1 cellular context compared by ENCODE assay signal in the genomic region with DNA sequence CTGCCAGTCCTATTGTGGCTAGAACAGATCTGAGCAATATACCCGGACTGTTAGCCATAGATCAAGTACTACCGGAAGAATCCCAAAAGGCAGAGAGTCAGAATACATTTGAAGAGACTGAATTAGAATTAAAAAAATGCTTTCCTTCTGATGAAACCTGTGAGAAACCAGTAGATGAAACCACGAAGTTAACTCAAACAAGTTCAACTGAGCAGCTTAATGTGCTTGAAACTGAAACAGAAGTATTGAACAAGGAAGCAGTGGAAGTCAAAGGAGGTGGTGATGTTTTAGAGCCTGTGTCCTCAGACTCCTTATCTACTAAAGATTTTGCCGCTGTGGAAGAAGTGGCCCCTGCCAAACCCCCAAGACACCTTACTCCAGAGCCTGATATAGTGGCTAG.
TF ChIP-seq lines count a peak whose summit lies in the region.

No MANE protein-coding gene starts in this region.

TF ChIP-seq in HepG2, 621 proteins besides CTCF, POLR2A, EP300 and RAD21 (continued from another document):
- TF ChIP-seq, protein P1, sequence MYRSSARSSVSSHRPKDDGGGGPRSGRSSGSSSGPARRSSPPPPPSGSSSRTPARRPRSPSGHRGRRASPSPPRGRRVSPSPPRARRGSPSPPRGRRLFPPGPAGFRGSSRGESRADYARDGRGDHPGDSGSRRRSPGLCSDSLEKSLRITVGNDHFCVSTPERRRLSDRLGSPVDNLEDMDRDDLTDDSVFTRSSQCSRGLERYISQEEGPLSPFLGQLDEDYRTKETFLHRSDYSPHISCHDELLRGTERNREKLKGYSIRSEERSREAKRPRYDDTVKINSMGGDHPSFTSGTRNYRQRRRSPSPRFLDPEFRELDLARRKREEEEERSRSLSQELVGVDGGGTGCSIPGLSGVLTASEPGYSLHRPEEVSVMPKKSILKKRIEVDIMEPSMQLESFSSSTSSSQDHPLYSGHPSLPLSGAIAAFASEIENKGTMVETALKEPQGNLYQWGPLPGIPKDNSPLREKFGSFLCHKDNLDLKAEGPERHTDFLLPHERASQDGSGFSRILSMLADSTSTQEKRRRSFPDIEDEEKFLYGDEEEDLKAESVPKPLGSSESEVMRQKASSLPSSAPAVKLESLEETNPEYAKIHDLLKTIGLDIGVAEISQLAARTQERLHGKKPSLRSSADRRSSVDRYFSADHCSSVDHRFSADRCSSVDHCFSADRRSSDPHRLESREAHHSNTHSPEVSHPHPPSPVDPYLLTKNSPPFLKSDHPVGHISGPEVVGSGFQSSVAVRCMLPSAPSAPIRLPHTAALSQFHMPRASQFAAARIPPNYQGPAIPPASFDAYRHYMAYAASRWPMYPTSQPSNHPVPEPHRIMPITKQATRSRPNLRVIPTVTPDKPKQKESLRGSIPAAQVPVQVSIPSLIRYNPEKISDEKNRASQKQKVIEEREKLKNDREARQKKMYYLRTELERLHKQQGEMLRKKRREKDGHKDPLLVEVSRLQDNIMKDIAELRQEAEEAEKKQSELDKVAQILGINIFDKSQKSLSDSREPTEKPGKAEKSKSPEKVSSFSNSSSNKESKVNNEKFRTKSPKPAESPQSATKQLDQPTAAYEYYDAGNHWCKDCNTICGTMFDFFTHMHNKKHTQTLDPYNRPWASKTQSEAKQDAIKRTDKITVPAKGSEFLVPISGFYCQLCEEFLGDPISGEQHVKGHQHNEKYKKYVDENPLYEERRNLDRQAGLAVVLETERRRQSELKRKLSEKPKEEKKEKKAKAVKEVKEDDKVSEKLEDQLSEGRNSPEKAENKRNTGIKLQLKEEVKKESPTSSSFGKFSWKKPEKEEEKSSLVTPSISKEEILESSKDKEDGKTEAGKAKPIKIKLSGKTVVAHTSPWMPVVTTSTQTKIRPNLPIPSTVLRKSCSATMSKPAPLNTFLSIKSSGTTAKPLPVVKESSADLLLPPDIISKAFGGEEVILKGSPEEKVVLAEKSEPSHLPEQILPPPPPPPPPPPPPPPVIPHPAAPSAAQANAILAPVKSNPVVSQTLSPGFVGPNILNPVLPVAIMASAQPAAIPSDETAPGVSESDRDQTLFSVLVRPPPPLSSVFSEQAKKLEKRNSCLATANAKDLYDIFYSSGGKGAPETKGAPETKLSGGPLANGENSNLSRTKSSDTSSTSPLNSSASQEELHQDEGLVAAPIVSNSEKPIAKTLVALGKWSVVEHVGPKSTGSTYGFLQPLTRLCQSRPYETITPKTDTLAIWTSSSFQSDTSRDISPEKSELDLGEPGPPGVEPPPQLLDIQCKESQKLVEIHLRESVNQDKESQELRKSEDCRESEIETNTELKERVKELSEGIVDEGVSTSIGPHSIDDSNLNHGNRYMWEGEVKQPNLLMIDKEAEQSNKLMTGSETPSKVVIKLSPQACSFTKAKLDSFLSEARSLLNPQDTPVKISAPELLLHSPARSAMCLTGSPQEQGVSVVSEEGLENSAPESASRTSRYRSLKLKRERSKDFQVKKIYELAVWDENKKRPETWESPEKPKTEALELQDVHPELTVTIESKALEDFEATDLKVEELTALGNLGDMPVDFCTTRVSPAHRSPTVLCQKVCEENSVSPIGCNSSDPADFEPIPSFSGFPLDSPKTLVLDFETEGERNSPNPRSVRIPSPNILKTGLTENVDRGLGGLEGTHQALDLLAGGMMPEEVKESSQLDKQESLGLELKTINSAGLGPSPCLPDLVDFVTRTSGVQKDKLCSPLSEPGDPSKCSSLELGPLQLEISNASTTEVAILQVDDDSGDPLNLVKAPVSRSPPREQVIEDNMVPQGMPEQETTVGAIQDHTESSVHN (CRISPR knock-in tag; IDR thresholded peaks at IDR 0.05): no peak
- TF ChIP-seq ZNF329 (CRISPR knock-in tag; IDR thresholded peaks at IDR 0.05; ENCODE audit: low read depth): no peak
- TF ChIP-seq, protein P2, sequence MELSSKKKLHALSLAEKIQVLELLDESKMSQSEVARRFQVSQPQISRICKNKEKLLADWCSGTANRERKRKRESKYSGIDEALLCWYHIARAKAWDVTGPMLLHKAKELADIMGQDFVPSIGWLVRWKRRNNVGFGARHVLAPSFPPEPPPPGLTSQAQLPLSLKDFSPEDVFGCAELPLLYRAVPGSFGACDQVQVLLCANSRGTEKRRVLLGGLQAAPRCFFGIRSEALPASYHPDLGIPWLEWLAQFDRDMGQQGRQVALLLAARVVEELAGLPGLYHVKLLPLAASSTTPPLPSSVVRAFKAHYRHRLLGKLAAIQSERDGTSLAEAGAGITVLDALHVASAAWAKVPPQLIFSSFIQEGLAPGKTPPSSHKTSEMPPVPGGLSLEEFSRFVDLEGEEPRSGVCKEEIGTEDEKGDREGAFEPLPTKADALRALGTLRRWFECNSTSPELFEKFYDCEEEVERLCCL (CRISPR knock-in tag; IDR thresholded peaks at IDR 0.05; ENCODE audit: borderline replicate concordance): no peak
- TF ChIP-seq ZMAT3 (CRISPR knock-in tag; conservative IDR thresholded peaks at IDR 0.05): no peak
- TF ChIP-seq NR1H2 (CRISPR knock-in tag; IDR thresholded peaks at IDR 0.05; ENCODE audit: borderline replicate concordance, low read depth): no peak
- no peak for TF ChIP-seq NR2C2 (CRISPR knock-in tag; IDR thresholded peaks at IDR 0.05; ENCODE audit: borderline replicate concordance)
- no peak for TF ChIP-seq HCFC1 (IDR thresholded peaks at IDR 0.05; ENCODE audit: low read depth, low read length)
- no peak for TF ChIP-seq ZNF253 (CRISPR knock-in tag; IDR thresholded peaks at IDR 0.05; ENCODE audit: borderline replicate concordance)
